In the genomic region with DNA sequence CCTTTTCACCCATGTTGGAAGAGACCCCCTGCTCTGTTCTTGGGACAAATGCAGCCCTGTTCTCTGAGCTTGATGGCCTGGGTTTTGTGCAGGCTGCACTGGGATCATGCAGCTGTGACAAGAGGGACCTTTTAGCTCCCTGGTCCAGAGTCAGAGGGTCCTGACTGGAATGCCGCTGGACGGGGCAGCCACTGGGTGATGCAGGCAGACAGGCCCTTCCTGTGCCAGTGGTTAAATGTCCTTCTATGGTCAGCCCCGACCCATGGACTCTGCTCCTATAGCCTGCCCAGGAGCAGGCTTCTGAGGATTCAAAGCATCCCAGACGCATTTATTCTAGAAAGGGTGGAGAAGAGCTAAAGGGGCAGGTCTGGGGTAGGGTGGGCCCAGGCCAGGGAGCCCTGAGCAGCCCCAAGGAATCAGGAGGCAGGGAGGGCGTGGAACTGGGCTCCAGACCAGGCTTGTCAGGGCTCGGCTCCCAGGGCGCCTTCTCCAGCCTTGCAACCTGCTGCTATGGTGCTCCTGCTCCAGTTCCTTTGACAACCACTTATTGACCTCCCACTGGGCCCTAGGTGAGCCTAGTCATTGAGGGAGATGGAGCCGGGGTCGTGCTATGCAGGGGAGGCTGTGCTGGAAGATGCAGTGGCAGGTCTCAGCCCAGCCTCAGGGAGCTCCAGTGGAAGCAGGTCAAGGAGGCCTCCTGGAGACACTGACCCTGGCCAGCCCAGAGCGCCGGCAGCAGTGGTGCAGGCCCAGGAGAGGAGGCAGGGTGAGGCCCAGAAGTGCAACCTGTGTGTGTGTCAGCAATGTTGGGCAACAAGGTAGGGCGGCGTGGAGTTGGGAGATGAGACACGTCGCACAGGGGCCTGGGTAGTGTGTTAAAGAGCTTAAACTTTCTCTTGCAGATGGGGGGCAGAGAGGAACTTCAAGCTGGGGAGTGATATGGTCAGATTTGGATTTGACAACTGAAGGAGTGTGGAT, we compare ENCODE assay signal across 15 cellular contexts.
A peak's percentile ranks its signal among the peaks of the same experiment; 100 is the strongest.
DNase-seq lines count a peak whose midpoint lies in the region; ATAC-seq and TF ChIP-seq lines count a peak whose summit lies in the region.
"Had no signal": no experiment of that assay in that cellular context is flagged by ENCODE, and none has a peak within 500 bp of the region (broad histone marks: within the 10 kb centered on the region; RNA-seq: fewer than 3 reads in every experiment).

No MANE protein-coding gene starts in this region.

- no peak for TF ChIP-seq CTCF in DOHH2 (IDR thresholded peaks at IDR 0.05; ENCODE audit: low read depth, low read length, poor library complexity, severe bottlenecking)
- TF ChIP-seq CTCF in sigmoid colon (IDR thresholded peaks at IDR 0.05), result no peak

- no peaks in the 10 kb centered on the region for H3K36me3 ChIP-seq in DOHH2 (ENCODE audit: control insufficient read depth, low read length)
- no peaks in the 10 kb centered on the region for H3K36me3 ChIP-seq in sigmoid colon
- no peaks in the 10 kb centered on the region for H3K36me3 ChIP-seq in MG63
- H3K36me3 ChIP-seq: Peyer's patch had no signal

- H3K9me2 ChIP-seq in DOHH2 (replicated peaks; ENCODE audit: control insufficient read depth, low read length), result no peaks in the 10 kb centered on the region

- no peaks in the 10 kb centered on the region for H4K20me1 ChIP-seq in DOHH2 (ENCODE audit: control insufficient read depth, insufficient read depth, low read depth, low read length)

- no peaks in the 10 kb centered on the region; the same call in 1 of the 2 replicates for H3K27me3 ChIP-seq in DOHH2 (ENCODE audit: control insufficient read depth, low read length)
- no peaks in the 10 kb centered on the region for H3K27me3 ChIP-seq in sigmoid colon
- no peaks in the 10 kb centered on the region for H3K27me3 ChIP-seq in MG63
- H3K27me3 ChIP-seq: Peyer's patch had no signal

- H3K4me1 ChIP-seq in DOHH2 (ENCODE audit: control insufficient read depth, low read length), result peaks cover 72% of the 10 kb centered on the region
- no peaks in the 10 kb centered on the region for H3K4me1 ChIP-seq in sigmoid colon
- H3K4me1 ChIP-seq: Peyer's patch had no signal

- H3K36me3 Mint-ChIP-seq in activated T-cell treated with anti-CD3 and anti-CD28 coated beads, Interleukin-2, amount 50 U/mL, for 24 hours (ENCODE audit: low read depth), result no peaks in the 10 kb centered on the region

- H3K9me3 ChIP-seq in DOHH2 (ENCODE audit: control insufficient read depth, insufficient read depth, low read length) (no peaks in the 10 kb centered on the region), sigmoid colon (no peaks in the 10 kb centered on the region), MG63 (no peaks in the 10 kb centered on the region)
- H3K9me3 ChIP-seq: Peyer's patch had no signal

- WGBS in sigmoid colon, 2 donors, result 92 to 95% methylated on average over 15 of the region's 15 CpGs

- H3K27ac ChIP-seq in DOHH2 (ENCODE audit: low read depth, low read length), result peak overlapping the region; percentile 70
- no peak overlapping the region for H3K27ac ChIP-seq in sigmoid colon
- no peak overlapping the region for H3K27ac ChIP-seq in substantia nigra (ENCODE audit: low read depth, low read length, poor library complexity, severe bottlenecking)
- H3K27ac ChIP-seq: Peyer's patch had no signal

- H3F3A ChIP-seq in DOHH2 (ENCODE audit: control insufficient read depth, insufficient read depth), result 0 out of 2 replicates have a peak, but pooled peaks cover 3% of the 10 kb centered on the region

- intact Hi-C loops in sigmoid colon (cut with DNase I), result no loop called here

- H3K27ac Mint-ChIP-seq in activated T-cell treated with anti-CD3 and anti-CD28 coated beads, Interleukin-2, amount 50 U/mL, for 24 hours, result no peak overlapping the region

- ATAC-seq in esophagus mucosa, result peak; percentile 19
- no peak for ATAC-seq in HG02938 (IDR thresholded peaks at IDR 0.05; ENCODE audit: unreplicated experiment)
- ATAC-seq: Right ventricle myocardium inferior had no signal

- no peak for TF ChIP-seq POLR2A in sigmoid colon (IDR thresholded peaks at IDR 0.05)

- DNase-seq in activated T-cell treated with anti-CD3 and anti-CD28 coated beads, Interleukin-2, amount 50 U/mL, for 24 hours, result peak; percentile 16
- DNase-seq in activated T-cell treated with anti-CD3 and anti-CD28 coated beads for 4 hours (no peak), sigmoid colon (peak; percentile 53), MG63 (no peak), substantia nigra (lab: John Stamatoyannopoulos, UW) (no peak)
- DNase-seq: GOT3, NCI-H1105 treated with DMSO at 0.1 percent for 48 hours, NCI-H187, NCI-H226, NCI-H524 treated with DMSO at 0.1 percent for 48 hours had no signal

- H3K9me3 Mint-ChIP-seq in activated T-cell treated with anti-CD3 and anti-CD28 coated beads, Interleukin-2, amount 50 U/mL, for 24 hours, result no peaks in the 10 kb centered on the region

- H3K27me3 Mint-ChIP-seq in activated T-cell treated with anti-CD3 and anti-CD28 coated beads, Interleukin-2, amount 50 U/mL, for 24 hours, result no peaks in the 10 kb centered on the region

- no peak overlapping the region for H3K4me3 Mint-ChIP-seq in activated T-cell treated with anti-CD3 and anti-CD28 coated beads, Interleukin-2, amount 50 U/mL, for 24 hours

- H3K4me1 Mint-ChIP-seq in activated T-cell treated with anti-CD3 and anti-CD28 coated beads, Interleukin-2, amount 50 U/mL, for 24 hours (ENCODE audit: low read depth), result no peaks in the 10 kb centered on the region

- H3K4me2 ChIP-seq in DOHH2 (ENCODE audit: low read length), result peak overlapping the region; percentile 53

- H3K79me2 ChIP-seq in DOHH2 (ENCODE audit: control insufficient read depth, low read length), result no peaks in the 10 kb centered on the region

- H3K4me3 ChIP-seq in DOHH2 (ENCODE audit: low read length) (no peak overlapping the region), sigmoid colon (no peak overlapping the region), MG63 (no peak overlapping the region)
- H3K4me3 ChIP-seq: Peyer's patch had no signal

- TF ChIP-seq EP300 in sigmoid colon (IDR thresholded peaks at IDR 0.05), result no peak

Comparison
In these comparisons a context has a peak if more than half of its experiments do, and no peak if none do; other contexts are left out.
1. DNase-seq: peak in activated T-cell treated with anti-CD3 and anti-CD28 coated beads, Interleukin-2, amount 50 U/mL, for 24 hours (single experiment) and sigmoid colon (single experiment); none in activated T-cell treated with anti-CD3 and anti-CD28 coated beads for 4 hours (single experiment), MG63 (single experiment) and substantia nigra (0 of 49).